ENCODE assay signal across 12 cellular contexts in genomic region chr16:72985148-72985882, GRCh38.
DNase-seq lines count a peak whose midpoint lies in the region; ATAC-seq, FAIRE-seq and TF ChIP-seq lines count a peak whose summit lies in the region.
"Had no signal": no experiment of that assay in that cellular context is flagged by ENCODE, and none has a peak within 500 bp of the region (broad histone marks: within the 10 kb centered on the region; RNA-seq: fewer than 3 reads in every experiment).

No MANE protein-coding gene starts in this region.

- TF ChIP-seq CTCF in chondrocyte (IDR thresholded peaks at IDR 0.05) (no peak), HepG2 (CRISPR knock-in tag; IDR thresholded peaks at IDR 0.05) (no peak), stomach (IDR thresholded peaks at IDR 0.05) (no peak)

- POLR2A ChIA-PET in HepG2 (lab: Yijun Ruan, JAX) = no interaction called here

- H3K27me3 Mint-ChIP-seq in chondrocyte (ENCODE audit: low read depth) = no peaks in the 10 kb centered on the region

- BruUV-seq in HepG2 (replicated peaks; lab: Mats Ljungman, UMichigan) = no TSS peak

- no peak overlapping the region for H2AFZ ChIP-seq in HepG2 (ENCODE audit: low read length)

- ATAC-seq in HepG2 (no peak), HG02840 (IDR thresholded peaks at IDR 0.05; ENCODE audit: low FRiP score, unreplicated experiment) (no peak)

- H3K4me3 ChIP-seq in HepG2 (replicated peaks in 1 of 3; ENCODE audit: insufficient read depth in 1 of 3, low read depth in 2 of 3, low read length in 3 of 3) (no peak overlapping the region), stomach (no peak overlapping the region)

- H3K9ac ChIP-seq in HepG2 (ENCODE audit: insufficient read depth, low read depth, low read length) = no peak overlapping the region

- H3K27me3 ChIP-seq in HepG2 (ENCODE audit: control insufficient read depth in 1 of 2, insufficient read depth in 2 of 2, low read length in 2 of 2) (no peaks in the 10 kb centered on the region), stomach (no peaks in the 10 kb centered on the region)

- no peak for TF ChIP-seq EP300 in HepG2 (IDR thresholded peaks at IDR 0.05; ENCODE audit: low read depth in 2 of 2, low read length in 2 of 2)
- no peak for TF ChIP-seq EP300 in HepG2 (CRISPR knock-in tag; IDR thresholded peaks at IDR 0.05; ENCODE audit: borderline replicate concordance)
- peak; percentile 44 for TF ChIP-seq EP300 in stomach (IDR thresholded peaks at IDR 0.05)

- H3K4me1 Mint-ChIP-seq in chondrocyte (ENCODE audit: low read depth) = peaks cover 99% of the 10 kb centered on the region

- H3K27ac ChIP-seq in HepG2 (ENCODE audit: extremely low read length, insufficient read depth, low read length) = no peak overlapping the region
- peak overlapping the region; percentile 31 to 87 (median 67) for H3K27ac ChIP-seq in stomach

- FAIRE-seq in HepG2 (lab: Jason Lieb, UNC) = no peak

- no peak overlapping the region for H3K4me2 ChIP-seq in HepG2 (ENCODE audit: low read depth, low read length)

- intact Hi-C loops in HepG2 (cut with micrococcal nuclease; ENCODE audit: unreplicated experiment) = no loop called here
- intact Hi-C loops in stomach (cut with DNase I; ENCODE audit: low total_unique reads) = no loop called here

- peaks cover 42% of the 10 kb centered on the region; the same call in 1 of the 2 replicates for H4K20me1 ChIP-seq in HepG2 (ENCODE audit: insufficient read depth, low read length)

- H3K36me3 ChIP-seq in HepG2 (replicated peaks in 1 of 2; ENCODE audit: control insufficient read depth in 1 of 2, insufficient read depth in 2 of 2, low read length in 2 of 2) (peaks cover 0 to 3% of the 10 kb centered on the region in 2 experiments; a peak in 2 of 5 replicates), stomach (no peaks in the 10 kb centered on the region)

- DNase-seq in GM04503 (ENCODE audit: low read depth) (peak; percentile 88), chondrocyte (ENCODE audit: low spot score) (no peak), HepG2 (ENCODE audit: low spot score) (no peak), stomach (no peak), nucleus accumbens (lab: John Stamatoyannopoulos, UW) (no peak)
- DNase-seq in activated CD8-positive, alpha-beta memory T cell treated with anti-CD3 and anti-CD28 coated beads for 24 hours = no peak
- DNase-seq in central memory CD4-positive, alpha-beta T cell = no peak
- DNase-seq: cerebellar nuclear complex; MM.1S; SIG-M5; stimulated activated CD4-positive, alpha-beta T cell treated with anti-CD3 and anti-CD28 coated beads, Interleukin-1b, Interleukin-23, amount 100 ng/mL, for 48 hours had no signal

- H3K79me2 ChIP-seq in HepG2 (ENCODE audit: insufficient read depth, low read length) = peaks cover 87% of the 10 kb centered on the region

- H3K27ac Mint-ChIP-seq in chondrocyte (ENCODE audit: unreplicated experiment) = peak overlapping the region; percentile 93

- H3K4me1 ChIP-seq in HepG2 (ENCODE audit: insufficient read depth, low read length) = peaks cover 31% of the 10 kb centered on the region
- peaks cover 35 to 73% (median 55%) of the 10 kb centered on the region in 4 donors for H3K4me1 ChIP-seq in stomach

- WGBS in HepG2 (ENCODE audit: low lambda C conversion rate) = over 99% methylated on average over 11 of the region's 11 CpGs
- WGBS in stomach, 5 donors = 60 to 69% (median 63%) methylated on average over 11 of the region's 11 CpGs

- H3K4me3 Mint-ChIP-seq in chondrocyte (ENCODE audit: unreplicated experiment) = peak overlapping the region; percentile 21

- H3K36me3 Mint-ChIP-seq in chondrocyte (ENCODE audit: low read depth) = no peaks in the 10 kb centered on the region

- TF ChIP-seq POLR2A in HepG2 (IDR thresholded peaks at IDR 0.05; ENCODE audit: insufficient read depth in 1 of 2, low read depth in 2 of 2, low read length in 2 of 2) (no peak), stomach (IDR thresholded peaks at IDR 0.05) (no peak)

- no peak for TF ChIP-seq RAD21 in HepG2 (CRISPR knock-in tag; IDR thresholded peaks at IDR 0.05)

- no peaks in the 10 kb centered on the region for H3K9me3 Mint-ChIP-seq in chondrocyte (ENCODE audit: low read depth)

- CTCF ChIA-PET in HepG2 (lab: Yijun Ruan, JAX; ENCODE audit: low intra/inter-chr PET ratio, low total read pairs) = no interaction called here

- H3K9me3 ChIP-seq in HepG2 (ENCODE audit: low read length) = no peaks in the 10 kb centered on the region
- no peaks in the 10 kb centered on the region for H3K9me3 ChIP-seq in stomach

- in situ Hi-C loops in HepG2 (cut with HindIII; ENCODE audit: extremely low pct_ligation_motif_present, low pct_unique_long_range_greater_than_20kb) = no loop called here

TF ChIP-seq in HepG2, 621 proteins besides CTCF, POLR2A, EP300 and RAD21:
- no peak for TF ChIP-seq ZBTB7B (CRISPR knock-in tag; IDR thresholded peaks at IDR 0.05)
- peak; percentile 72 for TF ChIP-seq ZNF652 (CRISPR knock-in tag; IDR thresholded peaks at IDR 0.05; ENCODE audit: borderline replicate concordance, low read depth)
- no peak for TF ChIP-seq MEF2D (CRISPR knock-in tag; IDR thresholded peaks at IDR 0.05)
- no peak for TF ChIP-seq ZNF784 (CRISPR knock-in tag; IDR thresholded peaks at IDR 0.05; ENCODE audit: borderline replicate concordance)
TF ChIP-seq in HepG2: peak in this region for 1.
